11 cellular contexts compared by ENCODE assay signal in genomic region chr3:11583638-11584046, GRCh38.
DNase-seq lines count a peak whose midpoint lies in the region; ATAC-seq and TF ChIP-seq lines count a peak whose summit lies in the region.
"Had no signal": no experiment of that assay in that cellular context is flagged by ENCODE, and none has a peak within 500 bp of the region (broad histone marks: within the 10 kb centered on the region; RNA-seq: fewer than 3 reads in every experiment).

No MANE protein-coding gene starts in this region.

- H3K36me3 Mint-ChIP-seq in naive thymus-derived CD4-positive, alpha-beta T cell, result peaks cover 4 to 19% (median 10%) of the 10 kb centered on the region in 5 donors

- H3K36me3 ChIP-seq in left ventricle myocardium inferior (no peaks in the 10 kb centered on the region), vagina (no peaks in the 10 kb centered on the region), prostate gland (no peaks in the 10 kb centered on the region)
- H3K36me3 ChIP-seq in naive thymus-derived CD4-positive, alpha-beta T cell (ENCODE audit: control insufficient read depth in 2 of 3, insufficient read depth in 3 of 3, low read length in 3 of 3), result peaks cover 0 to 5% (median 0%) of the 10 kb centered on the region in 3 experiments

- peaks cover 35 to 89% (median 85%) of the 10 kb centered on the region in 7 donors for H3K4me1 Mint-ChIP-seq in naive thymus-derived CD4-positive, alpha-beta T cell

- peak overlapping the region; percentile 85 for H3K27ac ChIP-seq in left ventricle myocardium inferior (replicated peaks)
- H3K27ac ChIP-seq in naive thymus-derived CD4-positive, alpha-beta T cell (ENCODE audit: low read depth, low read length), result no peak overlapping the region
- H3K27ac ChIP-seq in vagina, result peak overlapping the region; percentile 72
- H3K27ac ChIP-seq in prostate gland, result no peak overlapping the region

- CTCF ChIA-PET in naive thymus-derived CD4-positive, alpha-beta T cell (lab: Charles Lee), result no interaction called here

- TF ChIP-seq CTCF in left ventricle myocardium inferior (IDR thresholded peaks at IDR 0.05; ENCODE audit: borderline replicate concordance), result no peak
- TF ChIP-seq CTCF in epithelial cell of esophagus (IDR thresholded peaks at IDR 0.05; ENCODE audit: insufficient read depth, low read depth, low read length, missing control alignments), result no peak
- no peak for TF ChIP-seq CTCF in vagina (IDR thresholded peaks at IDR 0.05)
- no peak for TF ChIP-seq CTCF in prostate gland (IDR thresholded peaks at IDR 0.05)

- peaks cover 0 to 2% (median 0%) of the 10 kb centered on the region in 11 donors for H3K9me3 Mint-ChIP-seq in naive thymus-derived CD4-positive, alpha-beta T cell
- H3K9me3 Mint-ChIP-seq: activated T-cell treated with anti-CD3 and anti-CD28 coated beads, Interleukin-2, amount 50 U/mL, for 72 hours had no signal

- peak overlapping the region in 7 of 9 donors; percentile 11 to 87 (median 68) for H3K27ac Mint-ChIP-seq in naive thymus-derived CD4-positive, alpha-beta T cell

- DNase-seq in left ventricle myocardium inferior (no peak), left ventricle myocardium superior (no peak), epithelial cell of esophagus (ENCODE audit: low read depth) (peak; percentile 65), vagina (ENCODE audit: extremely low spot score in 2 of 2) (peak in 1 of 2 donors; percentile 69), NCI-H2029 (lab: John Stamatoyannopoulos, UW) (no peak), prostate gland (ENCODE audit: low spot score) (no peak), cortex of kidney (lab: John Stamatoyannopoulos, UW) (no peak)
- no peak for DNase-seq in naive thymus-derived CD4-positive, alpha-beta T cell
- DNase-seq: activated T-cell treated with anti-CD3 and anti-CD28 coated beads, Interleukin-2, amount 50 U/mL, for 72 hours; GDM1; NCI-H1105 had no signal

- 29% methylated on average over 10 of the region's 10 CpGs for WGBS in prostate gland

- peak overlapping the region in 4 of 10 donors; percentile 3 to 94 (median 12) for H3K4me3 Mint-ChIP-seq in naive thymus-derived CD4-positive, alpha-beta T cell

- TF ChIP-seq POLR2A in vagina (IDR thresholded peaks at IDR 0.05), result no peak
- TF ChIP-seq POLR2A in prostate gland (IDR thresholded peaks at IDR 0.05), result no peak

- no peaks in the 10 kb centered on the region for H3K27me3 Mint-ChIP-seq in naive thymus-derived CD4-positive, alpha-beta T cell

- POLR2A ChIA-PET in naive thymus-derived CD4-positive, alpha-beta T cell (lab: Charles Lee), result no interaction called here

- H3K9me3 ChIP-seq in left ventricle myocardium inferior (replicated peaks) (no peaks in the 10 kb centered on the region), vagina (no peaks in the 10 kb centered on the region), prostate gland (no peaks in the 10 kb centered on the region)
- H3K9me3 ChIP-seq in naive thymus-derived CD4-positive, alpha-beta T cell (ENCODE audit: control insufficient read depth in 2 of 3, low read length in 3 of 3), result no peaks in the 10 kb centered on the region

- H3K4me3 ChIP-seq in left ventricle myocardium inferior (no peak overlapping the region), epithelial cell of esophagus (ENCODE audit: low read length) (no peak overlapping the region), vagina (no peak overlapping the region), prostate gland (no peak overlapping the region)
- H3K4me3 ChIP-seq in naive thymus-derived CD4-positive, alpha-beta T cell (ENCODE audit: low read length), result no peak overlapping the region

- H3K27me3 ChIP-seq in left ventricle myocardium inferior (ENCODE audit: low read depth) (no peaks in the 10 kb centered on the region), vagina (no peaks in the 10 kb centered on the region), prostate gland (replicated peaks; ENCODE audit: insufficient read depth) (no peaks in the 10 kb centered on the region)
- no peaks in the 10 kb centered on the region for H3K27me3 ChIP-seq in naive thymus-derived CD4-positive, alpha-beta T cell (ENCODE audit: control insufficient read depth in 2 of 2, insufficient read depth in 2 of 2, low read length in 2 of 2)

- H3K4me1 ChIP-seq in left ventricle myocardium inferior (peaks cover 85% of the 10 kb centered on the region), vagina (peaks cover 93% of the 10 kb centered on the region), prostate gland (replicated peaks) (peaks cover 10% of the 10 kb centered on the region)
- H3K4me1 ChIP-seq in naive thymus-derived CD4-positive, alpha-beta T cell (ENCODE audit: control insufficient read depth in 2 of 2, insufficient read depth in 2 of 2, low read length in 2 of 2), result peaks cover 0 to 15% of the 10 kb centered on the region in 2 donors

- ATAC-seq in left ventricle myocardium superior, result no peak
- no peak for ATAC-seq in naive thymus-derived CD4-positive, alpha-beta T cell
- ATAC-seq: activated T-cell treated with anti-CD3 and anti-CD28 coated beads, Interleukin-2, amount 50 U/mL, for 72 hours had no signal

- intact Hi-C loops in left ventricle myocardium inferior (cut with micrococcal nuclease), result loop anchor here (10.0 kb wide), 1 partner anchor 61 kb away; the partner anchor contains the start of gene VGLL4
- intact Hi-C loops in left ventricle myocardium superior (cut with micrococcal nuclease), result loop anchor here (10.0 kb wide), 1 partner anchor 51 kb away; no protein-coding TSS in a partner anchor
- intact Hi-C loops in naive thymus-derived CD4-positive, alpha-beta T cell (cut with micrococcal nuclease), result no loop called here
- intact Hi-C loops in vagina (cut with DNase I), result no loop called here
- intact Hi-C loops in prostate gland (cut with DNase I), result no loop called here

Comparison
In these comparisons a context has a peak if more than half of its experiments do, and no peak if none do; other contexts are left out.
1. H3K27ac ChIP-seq: peak in left ventricle myocardium inferior (single experiment) and vagina (single experiment); none in naive thymus-derived CD4-positive, alpha-beta T cell (single experiment) and prostate gland (0 of 2).
2. intact Hi-C loops: an anchor here in left ventricle myocardium inferior (10.0 kb wide) and left ventricle myocardium superior (10.0 kb wide); none called in naive thymus-derived CD4-positive, alpha-beta T cell, vagina and prostate gland.